19 cellular contexts compared by ENCODE assay signal in genomic region chr1:5312870-5313269, GRCh38.
A peak's percentile ranks its signal among the peaks of the same experiment; 100 is the strongest.
DNase-seq lines count a peak whose midpoint lies in the region; TF ChIP-seq lines count a peak whose summit lies in the region.
"Had no signal": no experiment of that assay in that cellular context is flagged by ENCODE, and none has a peak within 500 bp of the region (broad histone marks: within the 10 kb centered on the region; RNA-seq: fewer than 3 reads in every experiment).

No MANE protein-coding gene starts in this region.

- no peaks in the 10 kb centered on the region for H3K36me3 ChIP-seq in neural progenitor cell

- H3F3A ChIP-seq in neural progenitor cell (ENCODE audit: low read depth), result peaks cover 27% of the 10 kb centered on the region

- no peak overlapping the region for H3K9ac ChIP-seq in neural progenitor cell

- no peak overlapping the region for H3K27ac Mint-ChIP-seq in neural progenitor cell
- H3K27ac Mint-ChIP-seq: CD14-positive monocyte had no signal

- H3K4me1 ChIP-seq in neural progenitor cell, result peaks cover 30% of the 10 kb centered on the region

- H3K4me2 ChIP-seq in neural progenitor cell, result peak overlapping the region; percentile 56
- H3K4me2 ChIP-seq: PC-9 had no signal

- TF ChIP-seq CTCF in neural progenitor cell (IDR thresholded peaks at IDR 0.05), result no peak

- H2AFZ ChIP-seq in neural progenitor cell (replicated peaks), result no peak overlapping the region
- H2AFZ ChIP-seq: PC-9 had no signal

- H3K27ac ChIP-seq in neural progenitor cell, result no peak overlapping the region
- H3K27ac ChIP-seq: 22Rv1, PC-9, RWPE1 had no signal

- H3K4me3 Mint-ChIP-seq in neural progenitor cell, result no peak overlapping the region
- H3K4me3 Mint-ChIP-seq: CD14-positive monocyte had no signal

- no peak overlapping the region for H3K4me3 ChIP-seq in neural progenitor cell
- H3K4me3 ChIP-seq: PC-9 had no signal

- peaks cover 37% of the 10 kb centered on the region for H3K27me3 Mint-ChIP-seq in neural progenitor cell (ENCODE audit: insufficient read depth, low read depth)

- H3K4me1 Mint-ChIP-seq in neural progenitor cell, result peaks cover 29% of the 10 kb centered on the region
- H3K4me1 Mint-ChIP-seq: CD14-positive monocyte had no signal

- peaks cover 16% of the 10 kb centered on the region for H3K27me3 ChIP-seq in neural progenitor cell

- H3K79me2 ChIP-seq in neural progenitor cell (ENCODE audit: low read depth), result no peaks in the 10 kb centered on the region

- intact Hi-C loops in cardiac septum (cut with DNase I), result no loop called here

- H3K36me3 Mint-ChIP-seq in neural progenitor cell, result no peaks in the 10 kb centered on the region
- H3K36me3 Mint-ChIP-seq: CD14-positive monocyte had no signal

- no peaks in the 10 kb centered on the region for H3K9me3 Mint-ChIP-seq in neural progenitor cell

- H4K20me1 ChIP-seq in neural progenitor cell (ENCODE audit: low read depth), result peaks cover 8% of the 10 kb centered on the region

- H3K9me3 ChIP-seq in neural progenitor cell (ENCODE audit: low read depth), result no peaks in the 10 kb centered on the region

- DNase-seq in DMS153 (lab: John Stamatoyannopoulos, UW), result peak; percentile 68
- DNase-seq in DMS153 treated with DMSO at 0.1 percent for 48 hours (lab: John Stamatoyannopoulos, UW; ENCODE audit: unreplicated experiment), result no peak
- peak; percentile 78 for DNase-seq in DMS79 treated with DMSO at 0.1 percent for 48 hours (lab: John Stamatoyannopoulos, UW)
- DNase-seq in kidney tubule cell (ENCODE audit: low spot score), result peak; percentile 13
- DNase-seq in neural progenitor cell (ENCODE audit: low spot score), result no peak
- no peak for DNase-seq in cardiac septum (ENCODE audit: low spot score)
- no peak for DNase-seq in effector CD8-positive, alpha-beta T cell (lab: John Stamatoyannopoulos, UW)
- DNase-seq in HPDE6-E6E7 (ENCODE audit: extremely low spot score), result no peak
- DNase-seq: AML-193, DMS 273 treated with DMSO at 0.1 percent for 48 hours, NCI-H1092 treated with DMSO at 0.1 percent for 48 hours, NCI-H1694 treated with DMSO at 0.1 percent for 48 hours, NCI-H2107, NCI-H446 treated with DMSO at 0.1 percent for 48 hours, PC-9, SIG-M5 had no signal

Comparison
In these comparisons a context has a peak if more than half of its experiments do, and no peak if none do; other contexts are left out.
1. DNase-seq: peak in DMS153 (single experiment), DMS79 treated with DMSO at 0.1 percent for 48 hours (single experiment) and kidney tubule cell (single experiment); none in DMS153 treated with DMSO at 0.1 percent for 48 hours (single experiment), neural progenitor cell (single experiment), cardiac septum (single experiment), effector CD8-positive, alpha-beta T cell (single experiment) and HPDE6-E6E7 (single experiment).